Comparison of ENCODE assay signal across 8 cellular contexts in genomic region chr16:66695935-66696668, GRCh38. TPM values are rescaled to one million over a fixed set of nuclear protein-coding genes. Genes with fewer than 3 reads are reported as not detected.
DNase-seq lines count a peak whose midpoint lies in the region; ATAC-seq and TF ChIP-seq lines count a peak whose summit lies in the region.

No MANE protein-coding gene starts in this region.

- WGBS in HUES64 = 4% methylated on average over 91 of the region's 91 CpGs

- H3K4me3 Mint-ChIP-seq in activated CD4-positive, alpha-beta T cell treated with anti-CD3 and anti-CD28 coated beads, Interleukin-2, amount 10 ng/mL, durations not matched to agents 7 days and 5 days = peak overlapping the region; percentile 71

- POLR2A ChIA-PET in activated CD4-positive, alpha-beta T cell treated with anti-CD3 and anti-CD28 coated beads, Interleukin-2, amount 10 ng/mL, durations not matched to agents 7 days and 5 days (lab: Charles Lee) = no interaction called here

- TF ChIP-seq CTCF in fibroblast of the aortic adventitia (IDR thresholded peaks at IDR 0.05; ENCODE audit: insufficient read depth, low read length) = no peak
- no peak for TF ChIP-seq CTCF in omental fat pad (IDR thresholded peaks at IDR 0.05)

- peak overlapping the region; percentile 74 for H3K9ac ChIP-seq in HUES64 (ENCODE audit: low read depth, low read length)

- H3K4me3 ChIP-seq in HUES64 (ENCODE audit: low read length) (peak overlapping the region; percentile 90), fibroblast of the aortic adventitia (ENCODE audit: low read depth, low read length) (peak overlapping the region; percentile 72)

- no peaks in the 10 kb centered on the region for H3K36me3 Mint-ChIP-seq in activated CD4-positive, alpha-beta T cell treated with anti-CD3 and anti-CD28 coated beads, Interleukin-2, amount 10 ng/mL, durations not matched to agents 7 days and 5 days (ENCODE audit: low read depth)

- CTCF ChIA-PET in activated CD4-positive, alpha-beta T cell treated with anti-CD3 and anti-CD28 coated beads, Interleukin-2, amount 10 ng/mL, durations not matched to agents 7 days and 5 days (lab: Charles Lee) = interaction anchor here (0.9 kb wide), 1 partner anchor 134 kb away, joined by 3 read pairs; the partner anchor contains the start of gene NAE1

- peaks cover 38% of the 10 kb centered on the region for H3K27me3 Mint-ChIP-seq in activated CD4-positive, alpha-beta T cell treated with anti-CD3 and anti-CD28 coated beads, Interleukin-2, amount 10 ng/mL, durations not matched to agents 7 days and 5 days

- H3K4me1 ChIP-seq in HUES64 (ENCODE audit: insufficient read depth, low read length) = peaks cover 11% of the 10 kb centered on the region

- peaks cover 26% of the 10 kb centered on the region for H3K4me1 Mint-ChIP-seq in activated CD4-positive, alpha-beta T cell treated with anti-CD3 and anti-CD28 coated beads, Interleukin-2, amount 10 ng/mL, durations not matched to agents 7 days and 5 days

- H3K27ac Mint-ChIP-seq in activated CD4-positive, alpha-beta T cell treated with anti-CD3 and anti-CD28 coated beads, Interleukin-2, amount 10 ng/mL, durations not matched to agents 7 days and 5 days = no peak overlapping the region

- H3K27me3 ChIP-seq in HUES64 (ENCODE audit: insufficient read depth, low read length) = peaks cover 6% of the 10 kb centered on the region; the same call in 1 of the 2 replicates

- no peaks in the 10 kb centered on the region for H3K9me3 ChIP-seq in HUES64 (ENCODE audit: insufficient read depth, low read depth, low read length)

- DNase-seq in DMS153 (lab: John Stamatoyannopoulos, UW) (peak; percentile 31), fibroblast of the aortic adventitia (ENCODE audit: low read depth) (no peak), omental fat pad (ENCODE audit: low spot score) (no peak), H4 (ENCODE audit: low spot score) (no peak), Kasumi-1 (lab: John Stamatoyannopoulos, UW) (no peak)
- DNase-seq in activated CD4-positive, alpha-beta T cell treated with anti-CD3 and anti-CD28 coated beads, Interleukin-2, amount 10 ng/mL, durations not matched to agents 7 days and 5 days = no peak

- H3K9me3 Mint-ChIP-seq in activated CD4-positive, alpha-beta T cell treated with anti-CD3 and anti-CD28 coated beads, Interleukin-2, amount 10 ng/mL, durations not matched to agents 7 days and 5 days = peaks cover 1% of the 10 kb centered on the region

- peak; percentile 51 for ATAC-seq in GM21390 (IDR thresholded peaks at IDR 0.05; ENCODE audit: unreplicated experiment)
- ATAC-seq in omental fat pad (ENCODE audit: low FRiP score) = peak; percentile 21

- H3K36me3 ChIP-seq in HUES64 (ENCODE audit: insufficient read depth, low read length) = no peaks in the 10 kb centered on the region

- no peak overlapping the region; the same call in 1 of the 2 replicates for H3K27ac ChIP-seq in HUES64 (ENCODE audit: low read depth, low read length)

RNA-seq across cellular contexts. Expression of gene CMTM4, which starts 0.4 kb away (rescaled TPM):
- polyA plus RNA-seq in HUES64 (2013, experiment 1 of 2) = 19.2 TPM
- polyA plus RNA-seq in HUES64 (2013, experiment 2 of 2) = 25.7 TPM
- under 1 TPM; 0.73 to 0.84 TPM for total RNA-seq in activated CD4-positive, alpha-beta T cell treated with anti-CD3 and anti-CD28 coated beads, Interleukin-2, amount 10 ng/mL, durations not matched to agents 7 days and 5 days
- total RNA-seq in fibroblast of the aortic adventitia (ENCODE audit: low replicate concordance) (13.3 and 16.8 TPM in 2 replicates), omental fat pad (10 to 100 TPM; 12.6 to 29.9 (median 23.8) TPM)
- 22.7 and 23.4 TPM in 2 replicates for total RNA-seq in H4 (2014; rRNA removed; shearing (Covaris generic))

RNA-seq across cellular contexts. Expression of gene DYNC1LI2, which starts 55.3 kb away (rescaled TPM):
- polyA plus RNA-seq in HUES64 (2013, experiment 1 of 2) = 52.2 TPM
- 46.8 TPM for polyA plus RNA-seq in HUES64 (2013, experiment 2 of 2)
- total RNA-seq in activated CD4-positive, alpha-beta T cell treated with anti-CD3 and anti-CD28 coated beads, Interleukin-2, amount 10 ng/mL, durations not matched to agents 7 days and 5 days = 10 to 100 TPM; 53.9 to 65.9 TPM
- total RNA-seq in fibroblast of the aortic adventitia (ENCODE audit: low replicate concordance) (148 and 256 TPM in 2 replicates), omental fat pad (100 to 1,000 TPM; 120 to 199 (median 169) TPM)
- 47.7 and 52.8 TPM in 2 replicates for total RNA-seq in H4 (2014; rRNA removed; shearing (Covaris generic))
